ENCODE assay signal across 11 cellular contexts in the genomic region with DNA sequence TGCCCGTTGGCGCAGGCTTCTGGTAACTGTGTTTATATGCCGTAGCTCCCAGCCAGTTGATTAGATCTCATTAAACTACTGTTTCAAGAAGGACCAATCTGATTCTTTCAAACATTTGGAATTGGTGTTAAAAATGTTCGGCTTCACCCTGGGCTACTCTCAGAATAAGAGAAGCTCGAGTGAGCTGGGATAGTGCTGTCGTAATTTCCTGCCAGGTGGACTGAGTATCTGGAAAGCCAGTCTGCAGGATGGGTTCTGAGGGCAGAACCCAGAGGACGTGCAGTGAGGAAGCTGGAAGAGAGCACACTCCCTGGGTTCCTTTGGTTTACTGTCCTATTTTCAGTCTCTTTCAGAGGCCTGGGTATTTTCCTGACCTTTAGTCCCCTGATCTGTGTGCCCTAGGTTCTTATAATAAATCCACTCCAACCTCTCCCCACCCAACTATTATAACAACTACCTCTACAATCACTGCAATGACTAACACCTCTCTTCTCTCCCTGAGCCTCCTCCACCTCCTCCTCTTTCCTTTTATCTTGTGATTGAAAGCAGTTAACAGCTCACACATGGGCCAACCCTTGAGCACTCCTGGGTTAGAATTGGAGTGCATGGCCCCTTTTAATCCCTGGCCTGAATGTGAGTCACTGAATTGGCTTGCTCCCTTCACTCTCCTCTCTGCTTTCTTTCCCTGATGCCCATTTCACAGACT.
DNase-seq lines count a peak whose midpoint lies in the region; FAIRE-seq and TF ChIP-seq lines count a peak whose summit lies in the region.
"Had no signal": no experiment of that assay in that cellular context is flagged by ENCODE, and none has a peak within 500 bp of the region (broad histone marks: within the 10 kb centered on the region; RNA-seq: fewer than 3 reads in every experiment).

No MANE protein-coding gene starts in this region.

- CTCF ChIA-PET in activated CD4-positive, alpha-beta T cell treated with anti-CD3 and anti-CD28 coated beads, Interleukin-2, amount 10 ng/mL, durations not matched to agents 7 days and 5 days (lab: Charles Lee) = interaction anchor here (0.9 kb wide), 1 partner anchor 10 kb away, joined by 3 read pairs; no protein-coding TSS in a partner anchor

- peak in 1 of 2 donors; percentile 44 for TF ChIP-seq POLR2A in Peyer's patch (IDR thresholded peaks at IDR 0.05)

- H3K9me3 ChIP-seq in Peyer's patch = no peaks in the 10 kb centered on the region
- no peaks in the 10 kb centered on the region for H3K9me3 ChIP-seq in small intestine (ENCODE audit: control insufficient read depth, low read depth)

- H3K36me3 ChIP-seq in Peyer's patch (no peaks in the 10 kb centered on the region), small intestine (ENCODE audit: control insufficient read depth in 2 of 2, insufficient read depth in 2 of 2, low read length in 2 of 2) (peaks cover 0 to 2% of the 10 kb centered on the region in 2 donors)
- H3K36me3 ChIP-seq: heart right ventricle had no signal

- H3K4me1 ChIP-seq in Peyer's patch (peaks cover 0 to 32% (median 0%) of the 10 kb centered on the region in 4 donors), small intestine (ENCODE audit: control insufficient read depth in 2 of 2, insufficient read depth in 1 of 2, low read depth in 1 of 2, low read length in 1 of 2) (peaks cover 6 to 7% of the 10 kb centered on the region in 2 donors)

- peaks cover 12% of the 10 kb centered on the region for H3K4me1 Mint-ChIP-seq in activated CD4-positive, alpha-beta T cell treated with anti-CD3 and anti-CD28 coated beads, Interleukin-2, amount 10 ng/mL, durations not matched to agents 24 days and 14 days
- H3K4me1 Mint-ChIP-seq in activated CD4-positive, alpha-beta T cell treated with anti-CD3 and anti-CD28 coated beads, Interleukin-2, amount 10 ng/mL, durations not matched to agents 7 days and 5 days = peaks cover 7% of the 10 kb centered on the region

- H3K9me3 Mint-ChIP-seq in activated CD4-positive, alpha-beta T cell treated with anti-CD3 and anti-CD28 coated beads, Interleukin-2, amount 10 ng/mL, durations not matched to agents 24 days and 14 days = peaks cover 10% of the 10 kb centered on the region
- H3K9me3 Mint-ChIP-seq in activated CD4-positive, alpha-beta T cell treated with anti-CD3 and anti-CD28 coated beads, Interleukin-2, amount 10 ng/mL, durations not matched to agents 7 days and 5 days = peaks cover 10% of the 10 kb centered on the region

- 43 to 66% (median 59%) methylated on average over 7 of the region's 7 CpGs for WGBS in small intestine, 3 donors

- H3K27ac ChIP-seq in Peyer's patch (peak overlapping the region in 3 of 4 donors; percentile 29 to 84 (median 68)), small intestine (ENCODE audit: low read depth in 1 of 2, low read length in 1 of 2) (peak overlapping the region; percentile 15 to 27)
- H3K27ac ChIP-seq: heart right ventricle had no signal

- peak overlapping the region in 2 of 4 donors; percentile 11 to 18 for H3K4me3 ChIP-seq in Peyer's patch
- no peak overlapping the region for H3K4me3 ChIP-seq in foreskin fibroblast (ENCODE audit: low read depth in 1 of 2, low read length in 2 of 2)
- no peak overlapping the region for H3K4me3 ChIP-seq in small intestine (ENCODE audit: low read depth in 1 of 2, low read length in 2 of 2)
- H3K4me3 ChIP-seq: heart right ventricle had no signal

- H3K36me3 Mint-ChIP-seq in activated CD4-positive, alpha-beta T cell treated with anti-CD3 and anti-CD28 coated beads, Interleukin-2, amount 10 ng/mL, durations not matched to agents 24 days and 14 days (ENCODE audit: low read depth) = peaks cover 17% of the 10 kb centered on the region
- peaks cover 14% of the 10 kb centered on the region for H3K36me3 Mint-ChIP-seq in activated CD4-positive, alpha-beta T cell treated with anti-CD3 and anti-CD28 coated beads, Interleukin-2, amount 10 ng/mL, durations not matched to agents 7 days and 5 days (ENCODE audit: low read depth)

- no peak for FAIRE-seq in small intestine (lab: Jason Lieb, UNC)

- in situ Hi-C loops in KBM-7 (cut with MboI; ENCODE audit: low pct_unique_long_range_greater_than_20kb, low sequenced_read_pairs) = no loop called here

- TF ChIP-seq CTCF in Peyer's patch (IDR thresholded peaks at IDR 0.05) (no peak), foreskin fibroblast (IDR thresholded peaks at IDR 0.05; ENCODE audit: low read depth, low read length) (no peak)

- POLR2A ChIA-PET in activated CD4-positive, alpha-beta T cell treated with anti-CD3 and anti-CD28 coated beads, Interleukin-2, amount 10 ng/mL, durations not matched to agents 7 days and 5 days (lab: Charles Lee) = no interaction called here

- no peak overlapping the region for H3K27ac Mint-ChIP-seq in activated CD4-positive, alpha-beta T cell treated with anti-CD3 and anti-CD28 coated beads, Interleukin-2, amount 10 ng/mL, durations not matched to agents 24 days and 14 days
- H3K27ac Mint-ChIP-seq in activated CD4-positive, alpha-beta T cell treated with anti-CD3 and anti-CD28 coated beads, Interleukin-2, amount 10 ng/mL, durations not matched to agents 7 days and 5 days = no peak overlapping the region

- no peaks in the 10 kb centered on the region for H3K27me3 ChIP-seq in Peyer's patch
- no peaks in the 10 kb centered on the region for H3K27me3 ChIP-seq in small intestine (ENCODE audit: control insufficient read depth in 2 of 2, insufficient read depth in 2 of 2, low read length in 2 of 2)
- H3K27me3 ChIP-seq: heart right ventricle had no signal

- DNase-seq in activated CD4-positive, alpha-beta T cell treated with anti-CD3 and anti-CD28 coated beads, Interleukin-2, amount 10 ng/mL, durations not matched to agents 24 days and 14 days = peak; percentile 46
- no peak for DNase-seq in activated CD4-positive, alpha-beta T cell treated with anti-CD3 and anti-CD28 coated beads, Interleukin-2, amount 10 ng/mL, durations not matched to agents 7 days and 5 days
- DNase-seq in Peyer's patch (peak in 1 of 3 donors; percentile 79), foreskin fibroblast (peak; percentile 41 to 67), small intestine (peak; percentile 89), HuH-7 (ENCODE audit: low spot score) (no peak), KBM-7 (no peak)
- DNase-seq in activated naive CD4-positive, alpha-beta T cell (lab: John Stamatoyannopoulos, UW) = no peak
- DNase-seq: activated CD4-positive, CD25-positive, alpha-beta regulatory T cell treated with anti-CD3 and anti-CD28 coated beads, Interleukin-2, amount 50 U/mL, for 72 hours; anterior cingulate cortex; heart right ventricle had no signal

- H3K4me3 Mint-ChIP-seq in activated CD4-positive, alpha-beta T cell treated with anti-CD3 and anti-CD28 coated beads, Interleukin-2, amount 10 ng/mL, durations not matched to agents 24 days and 14 days = no peak overlapping the region
- no peak overlapping the region for H3K4me3 Mint-ChIP-seq in activated CD4-positive, alpha-beta T cell treated with anti-CD3 and anti-CD28 coated beads, Interleukin-2, amount 10 ng/mL, durations not matched to agents 7 days and 5 days

- no peaks in the 10 kb centered on the region for H3K27me3 Mint-ChIP-seq in activated CD4-positive, alpha-beta T cell treated with anti-CD3 and anti-CD28 coated beads, Interleukin-2, amount 10 ng/mL, durations not matched to agents 24 days and 14 days
- H3K27me3 Mint-ChIP-seq in activated CD4-positive, alpha-beta T cell treated with anti-CD3 and anti-CD28 coated beads, Interleukin-2, amount 10 ng/mL, durations not matched to agents 7 days and 5 days = no peaks in the 10 kb centered on the region

- intact Hi-C loops in activated CD4-positive, alpha-beta T cell treated with anti-CD3 and anti-CD28 coated beads, Interleukin-2, amount 10 ng/mL, durations not matched to agents 24 days and 14 days (cut with micrococcal nuclease) = no loop called here

Comparison
In these comparisons a context has a peak if more than half of its experiments do, and no peak if none do; other contexts are left out.
1. DNase-seq: peak in activated CD4-positive, alpha-beta T cell treated with anti-CD3 and anti-CD28 coated beads, Interleukin-2, amount 10 ng/mL, durations not matched to agents 24 days and 14 days (single experiment), foreskin fibroblast (2 of 2) and small intestine (single experiment); none in activated CD4-positive, alpha-beta T cell treated with anti-CD3 and anti-CD28 coated beads, Interleukin-2, amount 10 ng/mL, durations not matched to agents 7 days and 5 days (single experiment), HuH-7 (single experiment), KBM-7 (single experiment) and activated naive CD4-positive, alpha-beta T cell (0 of 4).